In the genomic region with DNA sequence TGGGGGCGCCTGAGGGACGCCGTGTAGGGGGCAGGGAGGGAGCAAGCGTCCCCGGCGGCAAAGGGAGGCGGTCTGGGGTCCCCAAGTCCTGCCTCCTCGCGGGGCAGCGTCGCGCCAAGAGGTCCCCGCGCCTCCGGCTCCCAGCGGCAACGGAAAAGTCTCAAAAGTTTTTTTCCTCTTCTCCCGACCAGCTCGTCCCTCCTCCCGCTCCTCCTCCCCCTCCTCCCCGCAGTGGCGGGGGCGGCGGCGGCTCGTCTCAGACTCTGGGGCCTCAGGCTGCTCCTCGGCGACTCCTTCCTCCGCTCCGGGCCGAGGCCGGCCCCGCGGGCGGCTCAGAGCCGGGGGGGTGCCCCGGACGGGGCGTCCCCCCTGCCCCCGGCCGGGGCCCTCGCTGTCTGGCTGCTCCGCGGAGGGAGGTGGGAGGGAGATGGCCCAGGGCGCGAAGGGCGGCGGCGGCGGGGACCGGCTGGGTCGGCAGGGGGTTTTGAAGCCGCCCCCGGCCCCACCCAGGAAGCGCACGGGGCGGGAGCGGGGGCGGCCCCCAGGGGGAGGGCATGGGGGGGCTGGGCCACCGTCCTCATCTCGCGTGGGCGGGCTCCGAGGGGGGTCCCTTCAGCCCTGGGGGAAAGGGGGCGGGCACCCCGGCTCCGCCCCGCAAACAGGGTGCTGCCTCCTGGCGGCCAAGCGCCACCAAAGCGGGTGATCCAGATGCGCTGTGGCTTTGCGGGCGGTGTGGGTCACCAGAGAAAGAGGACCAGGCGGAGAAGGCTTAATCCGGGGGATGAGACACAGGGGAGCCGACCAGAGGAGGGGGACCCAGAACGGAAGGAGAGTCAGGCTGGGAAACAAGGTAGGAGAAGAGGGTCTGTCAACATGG, we compare ENCODE assay signal across 8 cellular contexts. TPM values are rescaled to one million over a fixed set of nuclear protein-coding genes. Genes with fewer than 3 reads are reported as not detected.
DNase-seq lines count a peak whose midpoint lies in the region; ATAC-seq and TF ChIP-seq lines count a peak whose summit lies in the region.

A gene (minus strand): TSS at position 457 of the 877 bp plus-strand sequence. CDS start 878 bp downstream, outside the sequence.

- H3K27me3 Mint-ChIP-seq in CD4-positive, CD25-positive, alpha-beta regulatory T cell: peaks cover 5% of the 10 kb centered on the region
- no peaks in the 10 kb centered on the region for H3K27me3 Mint-ChIP-seq in activated naive CD8-positive, alpha-beta T cell treated with anti-CD3 and anti-CD28 coated beads for 36 hours

- peaks cover 19 to 70% (median 54%) of the 10 kb centered on the region in 4 donors for H3K4me1 Mint-ChIP-seq in CD4-positive, CD25-positive, alpha-beta regulatory T cell
- H3K4me1 Mint-ChIP-seq in activated naive CD8-positive, alpha-beta T cell treated with anti-CD3 and anti-CD28 coated beads for 36 hours: peaks cover 58% of the 10 kb centered on the region

- no peak within 1 kb of the TSS for H3K9ac ChIP-seq in parathyroid adenoma

- peak; percentile 92 for TF ChIP-seq CTCF in parathyroid adenoma (IDR thresholded peaks at IDR 0.05)
- peak; percentile 87 to 88 for TF ChIP-seq CTCF in tibial artery (IDR thresholded peaks at IDR 0.05)

- H3K9me3 Mint-ChIP-seq in CD4-positive, CD25-positive, alpha-beta regulatory T cell: peaks cover 0 to 4% (median 0%) of the 10 kb centered on the region in 7 donors
- H3K9me3 Mint-ChIP-seq in activated naive CD8-positive, alpha-beta T cell treated with anti-CD3 and anti-CD28 coated beads for 36 hours: peaks cover 2% of the 10 kb centered on the region

- intact Hi-C loops in Right ventricle myocardium inferior (cut with DNase I): loop anchor here (5.0 kb wide), 1 partner anchor 151 kb away; no protein-coding TSS in a partner anchor
- intact Hi-C loops in tibial artery (cut with DNase I; ENCODE audit: low total_unique reads): loop anchor here (5.0 kb wide), 1 partner anchor 41 kb away; a partner anchor contains a TSS

- peak; percentile 93 to 97 (median 93) for DNase-seq in CD4-positive, CD25-positive, alpha-beta regulatory T cell
- DNase-seq in HuH-7.5 (ENCODE audit: low spot score): peak; percentile 98
- peak; percentile 48 to 71 for DNase-seq in SW 1271 (lab: John Stamatoyannopoulos, UW)
- DNase-seq in activated naive CD8-positive, alpha-beta T cell treated with anti-CD3 and anti-CD28 coated beads for 36 hours: peak; percentile 92
- DNase-seq in Right ventricle myocardium inferior (ENCODE audit: missing footprints): peak; percentile 96
- peak; percentile 90 to 95 for DNase-seq in tibial artery

- peak within 1 kb of the TSS; percentile 65 for H2AFZ ChIP-seq in parathyroid adenoma

- peak within 1 kb of the TSS; percentile 92 for H3K27ac ChIP-seq in CD4-positive, CD25-positive, alpha-beta regulatory T cell (ENCODE audit: insufficient read depth, low read length, poor library complexity, severe bottlenecking)
- H3K27ac ChIP-seq in parathyroid adenoma (peak within 1 kb of the TSS; percentile 53), tibial artery (peak within 1 kb of the TSS; percentile 89)

- H3K9me3 ChIP-seq in CD4-positive, CD25-positive, alpha-beta regulatory T cell (ENCODE audit: control insufficient read depth in 2 of 2, low read length in 2 of 2): no peaks in the 10 kb centered on the region
- no peaks in the 10 kb centered on the region for H3K9me3 ChIP-seq in parathyroid adenoma (ENCODE audit: control insufficient read depth, low read length)
- no peaks in the 10 kb centered on the region for H3K9me3 ChIP-seq in tibial artery

- peak within 1 kb of the TSS; percentile 88 for H3K4me3 ChIP-seq in CD4-positive, CD25-positive, alpha-beta regulatory T cell (ENCODE audit: low read depth, low read length)
- peak within 1 kb of the TSS; percentile 77 for H3K4me3 ChIP-seq in parathyroid adenoma (ENCODE audit: low read depth, low read length)
- peak within 1 kb of the TSS; percentile 83 to 96 for H3K4me3 ChIP-seq in tibial artery

- no peaks in the 10 kb centered on the region for H3K27me3 ChIP-seq in CD4-positive, CD25-positive, alpha-beta regulatory T cell (ENCODE audit: control insufficient read depth, insufficient read depth, low read length)
- H3K27me3 ChIP-seq in parathyroid adenoma (ENCODE audit: control insufficient read depth, insufficient read depth, low read length): no peaks in the 10 kb centered on the region
- no peaks in the 10 kb centered on the region for H3K27me3 ChIP-seq in tibial artery

- peak within 1 kb of the TSS; percentile 98 to 99 (median 98) for H3K27ac Mint-ChIP-seq in CD4-positive, CD25-positive, alpha-beta regulatory T cell
- H3K27ac Mint-ChIP-seq in activated naive CD8-positive, alpha-beta T cell treated with anti-CD3 and anti-CD28 coated beads for 36 hours: peak within 1 kb of the TSS; percentile 99

- peak within 1 kb of the TSS; percentile 97 for H3K4me2 ChIP-seq in parathyroid adenoma (ENCODE audit: low read length)

- no peaks in the 10 kb centered on the region for H3K36me3 ChIP-seq in CD4-positive, CD25-positive, alpha-beta regulatory T cell (ENCODE audit: control insufficient read depth, insufficient read depth, low read length)
- no peaks in the 10 kb centered on the region for H3K36me3 ChIP-seq in parathyroid adenoma (ENCODE audit: control insufficient read depth, insufficient read depth, low read length)
- no peaks in the 10 kb centered on the region for H3K36me3 ChIP-seq in tibial artery

- ATAC-seq in CD4-positive, CD25-positive, alpha-beta regulatory T cell (ENCODE audit: low read depth in 2 of 2): peak; percentile 60 to 69
- ATAC-seq in GM19463 (IDR thresholded peaks at IDR 0.05; ENCODE audit: unreplicated experiment): peak; percentile 46
- peak; percentile 78 for ATAC-seq in Right ventricle myocardium inferior

- H3K36me3 Mint-ChIP-seq in CD4-positive, CD25-positive, alpha-beta regulatory T cell: peaks cover 8% of the 10 kb centered on the region
- peaks cover 37% of the 10 kb centered on the region for H3K36me3 Mint-ChIP-seq in activated naive CD8-positive, alpha-beta T cell treated with anti-CD3 and anti-CD28 coated beads for 36 hours

- H3K4me3 Mint-ChIP-seq in CD4-positive, CD25-positive, alpha-beta regulatory T cell: peak within 1 kb of the TSS; percentile 97 to 100 (median 100)
- H3K4me3 Mint-ChIP-seq in activated naive CD8-positive, alpha-beta T cell treated with anti-CD3 and anti-CD28 coated beads for 36 hours: peak within 1 kb of the TSS; percentile 91

- H3K4me1 ChIP-seq in CD4-positive, CD25-positive, alpha-beta regulatory T cell (ENCODE audit: control insufficient read depth, insufficient read depth, low read length, poor library complexity, severe bottlenecking): peaks cover 76% of the 10 kb centered on the region
- H3K4me1 ChIP-seq in parathyroid adenoma: no peaks in the 10 kb centered on the region
- peaks cover 0 to 35% (median 16%) of the 10 kb centered on the region in 4 donors for H3K4me1 ChIP-seq in tibial artery

- H3K79me2 ChIP-seq in parathyroid adenoma: no peaks in the 10 kb centered on the region

RNA-seq across cellular contexts. Expression of the gene that starts here (rescaled TPM):
- 414 TPM for total RNA-seq in CD4-positive, CD25-positive, alpha-beta regulatory T cell
- 10 to 100 TPM; 31.6 to 51.8 (median 46.9) TPM for polyA plus RNA-seq in CD4-positive, CD25-positive, alpha-beta regulatory T cell
- 100 to 1,000 TPM; 152 to 154 TPM for total RNA-seq in activated naive CD8-positive, alpha-beta T cell treated with anti-CD3 and anti-CD28 coated beads for 36 hours
- 15.0 TPM for total RNA-seq in Right ventricle myocardium inferior

Comparison
In these comparisons a context has a peak if more than half of its experiments do, and no peak if none do; other contexts are left out.
1. Peak in every context shown above with its lines: DNase-seq, ATAC-seq, H3K4me3 ChIP-seq and H3K27ac ChIP-seq.